ENCODE assay signal across 3 cellular contexts in the genomic region with DNA sequence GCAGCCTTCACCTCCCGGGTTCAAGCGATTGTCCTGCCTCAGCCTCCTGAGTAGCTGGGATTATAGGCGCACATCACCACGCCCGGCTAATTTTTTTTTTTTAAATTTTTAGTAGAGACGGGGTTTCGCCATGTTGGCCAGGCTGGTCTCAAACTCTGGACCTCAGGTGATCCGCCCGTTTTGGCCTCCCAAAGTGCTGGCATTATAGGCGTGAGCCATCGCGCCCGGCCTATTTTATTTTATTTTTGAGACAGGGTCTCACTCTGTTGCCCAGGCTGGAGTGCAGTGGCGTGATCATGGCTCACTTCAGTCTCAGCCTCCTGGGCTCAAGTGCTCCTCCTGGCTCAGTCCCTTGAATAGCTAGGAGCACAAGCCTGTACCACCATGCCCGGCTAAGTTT. TPM values are rescaled to one million over a fixed set of nuclear protein-coding genes. Genes with fewer than 3 reads are reported as not detected.
"Had no signal": no experiment of that assay in that cellular context is flagged by ENCODE, and none has a peak within 500 bp of the region (broad histone marks: within the 10 kb centered on the region; RNA-seq: fewer than 3 reads in every experiment).

No MANE protein-coding gene starts in this region.

RNA-seq across cellular contexts. Expression of a gene that starts 57.1 kb away (rescaled TPM):
- total RNA-seq: GM23248, H4, HT-29 had no signal
